ENCODE assay signal across 13 cellular contexts in the genomic region with DNA sequence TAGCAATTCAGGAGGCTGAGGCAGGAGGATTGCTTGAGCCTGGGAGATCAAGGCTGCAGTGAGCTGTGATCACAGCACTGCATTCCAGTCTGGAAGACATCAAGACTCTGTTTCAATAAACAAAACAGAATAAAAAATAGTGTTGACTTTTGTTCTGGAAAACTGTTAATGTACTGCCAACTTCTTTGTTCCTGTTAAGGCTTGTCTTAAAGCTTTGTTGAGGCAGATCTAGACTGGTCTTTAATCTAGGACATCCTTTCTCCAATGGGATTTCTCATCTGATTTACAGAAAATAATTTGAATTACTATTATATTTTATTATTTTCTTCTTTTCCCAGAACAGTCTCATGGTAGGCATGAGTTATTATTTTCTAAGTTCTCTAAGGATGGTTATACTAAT.
"Had no signal": no experiment of that assay in that cellular context is flagged by ENCODE, and none has a peak within 500 bp of the region (broad histone marks: within the 10 kb centered on the region; RNA-seq: fewer than 3 reads in every experiment).

No MANE protein-coding gene starts in this region.

- H3K27me3 ChIP-seq: colonic mucosa, heart right ventricle, sigmoid colon, stomach, transverse colon had no signal

- H3K36me3 ChIP-seq: colonic mucosa had no signal

- ATAC-seq: heart right ventricle, natural killer cell had no signal

- DNase-seq: hypothalamus; natural killer cell; posterior cingulate gyrus; sigmoid colon; stimulated activated naive CD4-positive, alpha-beta T cell; stomach; substantia nigra had no signal

- H3K4me3 ChIP-seq: colonic mucosa, heart right ventricle, mucosa of descending colon, sigmoid colon, skin epidermis, stomach, thoracic aorta, transverse colon had no signal

- H3K27ac ChIP-seq: colonic mucosa, heart right ventricle, sigmoid colon, skin epidermis, stomach, thoracic aorta, transverse colon had no signal

- H3K4me1 ChIP-seq: colonic mucosa had no signal

- H3K9me3 ChIP-seq: colonic mucosa, heart right ventricle, mucosa of descending colon, sigmoid colon, stomach, thoracic aorta, transverse colon had no signal
